In the genomic region with DNA sequence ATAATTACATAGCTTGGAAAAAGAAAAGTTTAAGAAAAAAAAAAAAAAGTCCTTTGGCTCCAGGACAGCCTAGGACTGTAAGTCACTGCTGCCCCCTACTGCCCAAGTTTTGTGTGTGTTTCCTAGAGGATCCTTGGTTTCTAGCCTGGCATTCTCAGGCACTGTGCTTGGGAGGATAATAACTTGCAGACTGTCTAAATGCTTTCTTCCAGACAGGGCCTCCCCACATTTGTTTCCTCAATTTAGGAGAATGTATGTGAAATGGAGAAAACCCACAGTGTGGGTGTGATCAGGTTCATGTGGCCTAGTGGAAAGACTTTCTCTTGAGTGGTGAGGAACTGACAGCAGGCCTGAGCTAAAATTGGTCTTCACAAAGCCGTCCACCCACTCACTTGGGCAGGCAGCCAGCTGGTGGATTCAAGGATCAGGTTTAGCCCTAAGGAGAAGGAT, we compare ENCODE assay signal across 8 cellular contexts.
DNase-seq lines count a peak whose midpoint lies in the region; ATAC-seq and TF ChIP-seq lines count a peak whose summit lies in the region.

No MANE protein-coding gene starts in this region.

- no peaks in the 10 kb centered on the region for H3K4me1 Mint-ChIP-seq in natural killer cell
- no peaks in the 10 kb centered on the region for H3K4me1 Mint-ChIP-seq in natural killer cell treated with Interleukin-12 subunit alpha and Interleukin-12 subunit beta and Interleukin-15 and Interleukin-18, amount 100 ng/mL, for 72 hours (ENCODE audit: low read depth in 2 of 2)

- H3K27me3 Mint-ChIP-seq in natural killer cell (ENCODE audit: low read depth in 2 of 2), result no peaks in the 10 kb centered on the region
- no peaks in the 10 kb centered on the region for H3K27me3 Mint-ChIP-seq in natural killer cell treated with Interleukin-12 subunit alpha and Interleukin-12 subunit beta and Interleukin-15 and Interleukin-18, amount 100 ng/mL, for 72 hours

- no peaks in the 10 kb centered on the region for H3K9me3 ChIP-seq in adrenal gland (replicated peaks in 1 of 3)
- H3K9me3 ChIP-seq in right cardiac atrium (ENCODE audit: control insufficient read depth, low read length), result no peaks in the 10 kb centered on the region
- no peaks in the 10 kb centered on the region for H3K9me3 ChIP-seq in sigmoid colon

- no peaks in the 10 kb centered on the region for H3K36me3 ChIP-seq in adrenal gland (replicated peaks in 1 of 2)
- peaks cover 0 to 4% (median 0%) of the 10 kb centered on the region in 4 donors for H3K36me3 ChIP-seq in sigmoid colon

- ATAC-seq in natural killer cell, result no peak
- no peak for ATAC-seq in natural killer cell treated with Interleukin-12 subunit alpha and Interleukin-12 subunit beta and Interleukin-15 and Interleukin-18, amount 100 ng/mL, for 72 hours
- ATAC-seq in right cardiac atrium, result peak; percentile 77 to 79

- H3K4me3 ChIP-seq in LNCaP clone FGC (ENCODE audit: low read depth, low read length), result no peak overlapping the region
- no peak overlapping the region for H3K4me3 ChIP-seq in adrenal gland
- no peak overlapping the region for H3K4me3 ChIP-seq in right cardiac atrium (ENCODE audit: low read length)
- H3K4me3 ChIP-seq in sigmoid colon, result no peak overlapping the region

- H3K27me3 ChIP-seq in adrenal gland (no peaks in the 10 kb centered on the region), right cardiac atrium (ENCODE audit: control insufficient read depth, insufficient read depth) (no peaks in the 10 kb centered on the region), sigmoid colon (no peaks in the 10 kb centered on the region)

- no peak for TF ChIP-seq POLR2A in adrenal gland (IDR thresholded peaks at IDR 0.05)
- TF ChIP-seq POLR2A in sigmoid colon (IDR thresholded peaks at IDR 0.05), result no peak

- intact Hi-C loops in natural killer cell (cut with micrococcal nuclease), result loop anchor here (2.0 kb wide), 2 partner anchors 339 to 347 kb away; no protein-coding TSS in a partner anchor
- intact Hi-C loops in adrenal gland (cut with DNase I), result loop anchor here (5.0 to 10.0 kb wide), 3 partner anchors 169 to 346 kb away; no protein-coding TSS in a partner anchor
- intact Hi-C loops in right cardiac atrium (cut with DNase I), result loop anchor here (5.0 to 10.0 kb wide), 8 partner anchors 89 to 599 kb away; no protein-coding TSS in a partner anchor
- intact Hi-C loops in sigmoid colon (cut with DNase I), result loop anchor here (2.0 kb wide), 2 partner anchors 161 to 345 kb away; no protein-coding TSS in a partner anchor

- H3K4me1 ChIP-seq in adrenal gland (replicated peaks in 1 of 2) (peaks cover 0 to 9% of the 10 kb centered on the region in 2 donors), right cardiac atrium (ENCODE audit: control insufficient read depth, insufficient read depth, low read length) (peaks cover 2% of the 10 kb centered on the region), sigmoid colon (peaks cover 0 to 58% (median 48%) of the 10 kb centered on the region in 4 donors)

- TF ChIP-seq CTCF in natural killer cell (IDR thresholded peaks at IDR 0.05), result peak; percentile 24
- TF ChIP-seq CTCF in LNCaP clone FGC (IDR thresholded peaks at IDR 0.05; ENCODE audit: control insufficient read depth, extremely low read depth, insufficient read depth), result peak; percentile 87
- TF ChIP-seq CTCF in adrenal gland (IDR thresholded peaks at IDR 0.05), result peak; percentile 64 to 80 (median 74)
- TF ChIP-seq CTCF in sigmoid colon (IDR thresholded peaks at IDR 0.05), result peak; percentile 54 to 79 (median 66)

- DNase-seq in natural killer cell (no peak), LNCaP clone FGC (ENCODE audit: low read depth) (peak; percentile 34), RKO (ENCODE audit: low spot score) (peak; percentile 71), adrenal gland (peak; percentile 71 to 93 (median 83)), right cardiac atrium (peak; percentile 75 to 89 (median 79)), sigmoid colon (peak; percentile 87)
- no peak for DNase-seq in natural killer cell treated with Interleukin-12 subunit alpha and Interleukin-12 subunit beta and Interleukin-15 and Interleukin-18, amount 100 ng/mL, for 72 hours (ENCODE audit: low spot score)
- DNase-seq in effector CD8-positive, alpha-beta T cell (lab: John Stamatoyannopoulos, UW), result no peak

- no peaks in the 10 kb centered on the region for H3K36me3 Mint-ChIP-seq in natural killer cell
- H3K36me3 Mint-ChIP-seq in natural killer cell treated with Interleukin-12 subunit alpha and Interleukin-12 subunit beta and Interleukin-15 and Interleukin-18, amount 100 ng/mL, for 72 hours, result no peaks in the 10 kb centered on the region

- TF ChIP-seq EP300 in sigmoid colon (IDR thresholded peaks at IDR 0.05), result no peak

- H3K27ac ChIP-seq in adrenal gland, result no peak overlapping the region
- H3K27ac ChIP-seq in right cardiac atrium (ENCODE audit: low read length), result no peak overlapping the region
- peak overlapping the region in 3 of 4 donors; percentile 56 to 60 (median 59) for H3K27ac ChIP-seq in sigmoid colon

- WGBS in adrenal gland, 4 donors, result 11 to 23% (median 15%) methylated on average over 1 of the region's 1 CpG
- WGBS in right cardiac atrium, result 15% methylated on average over 1 of the region's 1 CpG
- 51 to 66% methylated on average over 1 of the region's 1 CpG for WGBS in sigmoid colon, 2 donors

- H3K9me3 Mint-ChIP-seq in natural killer cell, result no peaks in the 10 kb centered on the region
- no peaks in the 10 kb centered on the region for H3K9me3 Mint-ChIP-seq in natural killer cell treated with Interleukin-12 subunit alpha and Interleukin-12 subunit beta and Interleukin-15 and Interleukin-18, amount 100 ng/mL, for 72 hours

- no peak overlapping the region for H3K27ac Mint-ChIP-seq in natural killer cell
- H3K27ac Mint-ChIP-seq in natural killer cell treated with Interleukin-12 subunit alpha and Interleukin-12 subunit beta and Interleukin-15 and Interleukin-18, amount 100 ng/mL, for 72 hours, result no peak overlapping the region

- H3K4me3 Mint-ChIP-seq in natural killer cell, result no peak overlapping the region
- H3K4me3 Mint-ChIP-seq in natural killer cell treated with Interleukin-12 subunit alpha and Interleukin-12 subunit beta and Interleukin-15 and Interleukin-18, amount 100 ng/mL, for 72 hours, result no peak overlapping the region

Comparison
In these comparisons a context has a peak if more than half of its experiments do, and no peak if none do; other contexts are left out.
1. ATAC-seq: peak in right cardiac atrium (2 of 2); none in natural killer cell (0 of 3) and natural killer cell treated with Interleukin-12 subunit alpha and Interleukin-12 subunit beta and Interleukin-15 and Interleukin-18, amount 100 ng/mL, for 72 hours (0 of 2).
2. DNase-seq: peak in LNCaP clone FGC (single experiment), RKO (single experiment), adrenal gland (7 of 7), right cardiac atrium (3 of 3) and sigmoid colon (single experiment); none in natural killer cell (single experiment), natural killer cell treated with Interleukin-12 subunit alpha and Interleukin-12 subunit beta and Interleukin-15 and Interleukin-18, amount 100 ng/mL, for 72 hours (single experiment) and effector CD8-positive, alpha-beta T cell (single experiment).
3. CTCF ChIP-seq: peak in every context shown above with its lines; median percentile 87 in LNCaP clone FGC; 74 in adrenal gland; 66 in sigmoid colon; 24 in natural killer cell.
4. H3K27ac ChIP-seq: peak in sigmoid colon (3 of 4); none in adrenal gland (0 of 5) and right cardiac atrium (single experiment).